Comparison of ENCODE assay signal across 23 cellular contexts in genomic region chr14:90179357-90179756, GRCh38.
"Had no signal": no experiment of that assay in that cellular context is flagged by ENCODE, and none has a peak within 500 bp of the region (broad histone marks: within the 10 kb centered on the region; RNA-seq: fewer than 3 reads in every experiment).

No MANE protein-coding gene starts in this region.

- DNase-seq: activated CD4-positive, alpha-beta T cell treated with anti-CD3 and anti-CD28 coated beads, Interleukin-2, amount 10 ng/mL, durations not matched to agents 24 days and 14 days; activated CD4-positive, alpha-beta T cell treated with anti-CD3 and anti-CD28 coated beads, Interleukin-2, amount 50 U/mL, for 4 hours; activated CD8-positive, alpha-beta memory T cell treated with anti-CD3 and anti-CD28 coated beads, Interleukin-2, amount 50 U/mL, for 4 hours; activated CD8-positive, alpha-beta T cell treated with anti-CD3 and anti-CD28 coated beads, Interleukin-2, amount 10 ng/mL, durations not matched to agents 7 days and 5 days; activated effector memory CD4-positive, alpha-beta T cell treated with anti-CD3 and anti-CD28 coated beads, Interleukin-2, amount 50 U/mL, for 16 hours; activated naive CD4-positive, alpha-beta T cell; activated naive CD4-positive, alpha-beta T cell treated with anti-CD3 and anti-CD28 coated beads, Interleukin-2, amount 50 U/mL, for 16 hours; activated naive CD8-positive, alpha-beta T cell treated with anti-CD3 and anti-CD28 coated beads for 36 hours; activated T-cell treated with anti-CD3 and anti-CD28 coated beads, Interleukin-2, amount 50 U/mL, for 72 hours; central memory CD4-positive, alpha-beta T cell; MM.1S; MV-4-11; NCI-H1092 treated with DMSO at 0.1 percent for 48 hours; NCI-H1417; NCI-H187 treated with DMSO at 0.1 percent for 48 hours; NCI-H2081; NCI-H345; NCI-H524 treated with DMSO at 0.1 percent for 48 hours; SIG-M5 had no signal

- H3K4me3 ChIP-seq: ascending aorta had no signal

- H3K9me3 ChIP-seq: ascending aorta had no signal

- H3K4me1 ChIP-seq: ascending aorta had no signal

- H3K27ac ChIP-seq: ascending aorta, KMS-11 had no signal

- H3K27me3 ChIP-seq: ascending aorta had no signal

- H3K36me3 ChIP-seq: ascending aorta had no signal

- ATAC-seq: activated CD8-positive, alpha-beta T cell treated with anti-CD3 and anti-CD28 coated beads, Interleukin-2, amount 10 ng/mL, durations not matched to agents 7 days and 5 days; activated T-cell treated with anti-CD3 and anti-CD28 coated beads, Interleukin-2, amount 50 U/mL, for 72 hours; activated T-helper 17 cell treated with anti-CD3 and anti-CD28 coated beads, Interleukin-2, amount 50 U/mL, for 72 hours; Panc1 had no signal
